7 cellular contexts compared by ENCODE assay signal in genomic region chr7:130756316-130756715, GRCh38. TPM values are rescaled to one million over a fixed set of nuclear protein-coding genes. Genes with fewer than 3 reads are reported as not detected.
"Had no signal": no experiment of that assay in that cellular context is flagged by ENCODE, and none has a peak within 500 bp of the region (broad histone marks: within the 10 kb centered on the region; RNA-seq: fewer than 3 reads in every experiment).

No MANE protein-coding gene starts in this region.

- H3K36me3 ChIP-seq: HAP-1 had no signal

- H3K9me3 ChIP-seq: HAP-1 had no signal

- H2AFZ ChIP-seq: GM23248 had no signal

- H3K4me1 ChIP-seq: HAP-1 had no signal

- H3K9ac ChIP-seq: GM23248 had no signal

- H3K27ac ChIP-seq: GM23248 had no signal

- DNase-seq: GM23248, H7, KBM-7 had no signal

- H3K4me3 ChIP-seq: GM23248, HAP-1 had no signal

- FAIRE-seq: HTR-8/SVneo had no signal

- ATAC-seq: HCT116 had no signal

RNA-seq across cellular contexts. Expression of gene KLF14, which starts 22.3 kb away (rescaled TPM):
- total RNA-seq: HT-29 had no signal
